22 cellular contexts compared by ENCODE assay signal in the genomic region with DNA sequence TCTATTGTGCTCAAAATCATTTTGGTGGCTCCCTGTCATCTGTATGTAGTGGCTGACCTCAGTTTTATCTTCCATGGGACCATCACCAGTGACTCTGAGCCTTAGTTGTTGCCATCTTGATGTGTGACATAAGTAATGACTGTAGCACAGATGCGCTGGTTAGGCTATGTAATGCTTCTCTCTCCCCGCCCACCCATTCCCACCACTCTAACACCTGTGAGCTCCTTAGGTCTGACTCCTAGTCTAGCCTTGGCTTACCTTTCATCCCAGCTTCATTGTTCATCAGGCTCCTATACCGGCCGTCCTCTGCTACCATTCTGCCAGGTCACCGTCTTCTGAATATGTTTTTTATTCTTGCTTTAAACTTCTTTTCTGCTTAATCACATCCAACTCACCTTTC. TPM values are rescaled to one million over a fixed set of nuclear protein-coding genes. Genes with fewer than 3 reads are reported as not detected.
DNase-seq lines count a peak whose midpoint lies in the region; ATAC-seq and TF ChIP-seq lines count a peak whose summit lies in the region.
"Had no signal": no experiment of that assay in that cellular context is flagged by ENCODE, and none has a peak within 500 bp of the region (broad histone marks: within the 10 kb centered on the region; RNA-seq: fewer than 3 reads in every experiment).

No MANE protein-coding gene starts in this region.

- no peaks in the 10 kb centered on the region for H3K27me3 ChIP-seq in H9 (ENCODE audit: insufficient read depth, low read length)
- no peaks in the 10 kb centered on the region for H3K27me3 ChIP-seq in SK-N-SH (ENCODE audit: insufficient read depth)
- H3K27me3 ChIP-seq: brain microvascular endothelial cell, ovary, transverse colon had no signal

- CTCF ChIA-PET in SK-N-SH (lab: Yijun Ruan, JAX): no interaction called here

- no peak for TF ChIP-seq EP300 in SK-N-SH (IDR thresholded peaks at IDR 0.05; ENCODE audit: borderline replicate concordance in 1 of 2, low read depth in 1 of 2, low read length in 1 of 2)

- H4K5ac ChIP-seq in H9 (ENCODE audit: insufficient read length, low read depth, low read length): no peak overlapping the region

- no peaks in the 10 kb centered on the region for H3K23me2 ChIP-seq in H9 (ENCODE audit: insufficient read length, low read depth, low read length, poor library complexity, severe bottlenecking)

- DNase-seq in H9 (no peak), SK-N-SH (no peak), epithelial cell of esophagus (ENCODE audit: low read depth) (peak; percentile 73), non-pigmented ciliary epithelial cell (ENCODE audit: low read depth) (peak; percentile 52), SW 1271 (lab: John Stamatoyannopoulos, UW) (no peak), DMS 273 (lab: John Stamatoyannopoulos, UW; ENCODE audit: unreplicated experiment) (no peak), COLO829 (ENCODE audit: low spot score) (no peak)
- DNase-seq: activated naive CD8-positive, alpha-beta T cell treated with anti-CD3 and anti-CD28 coated beads for 36 hours; brain microvascular endothelial cell; CD4-positive, alpha-beta memory T cell; cortex of kidney; DMS79; HCEC 1CT; kidney; naive thymus-derived CD4-positive, alpha-beta T cell; NCI-H1417 treated with DMSO at 0.1 percent for 48 hours; NCI-H526 treated with DMSO at 0.1 percent for 48 hours; ovary; transverse colon had no signal

- no peak overlapping the region for H2BK120ac ChIP-seq in H9 (ENCODE audit: low read depth, low read length, poor library complexity, severe bottlenecking)

- H2AK5ac ChIP-seq in H9 (ENCODE audit: insufficient read length, low read length): no peak overlapping the region

- no peaks in the 10 kb centered on the region for H3K9me2 ChIP-seq in SK-N-SH

- H2BK20ac ChIP-seq in H9 (ENCODE audit: low read depth, low read length, poor library complexity, severe bottlenecking): no peak overlapping the region

- peaks cover 49 to 50% of the 10 kb centered on the region in 2 experiments for H3K4me1 Mint-ChIP-seq in H9
- H3K4me1 Mint-ChIP-seq: CD4-positive, alpha-beta memory T cell; naive thymus-derived CD4-positive, alpha-beta T cell; stimulated activated memory B cell treated with anti-CD40 and anti-IgM and Interleukin-4, amounts not matched to agents 10 μg/mL and 1 μg/mL and 100 μg/mL, for 72 hours had no signal

- peaks cover 4% of the 10 kb centered on the region for H3K79me1 ChIP-seq in H9 (ENCODE audit: insufficient read depth, low read depth, low read length, poor library complexity, severe bottlenecking)

- no peak overlapping the region for H3K4me3 Mint-ChIP-seq in H9
- H3K4me3 Mint-ChIP-seq: activated naive CD8-positive, alpha-beta T cell treated with anti-CD3 and anti-CD28 coated beads for 36 hours; CD4-positive, alpha-beta memory T cell; naive thymus-derived CD4-positive, alpha-beta T cell; stimulated activated memory B cell treated with anti-CD40 and anti-IgM and Interleukin-4, amounts not matched to agents 10 μg/mL and 1 μg/mL and 100 μg/mL, for 72 hours had no signal

- no peak overlapping the region for H2BK12ac ChIP-seq in H9 (ENCODE audit: insufficient read length, low read depth, low read length)

- no peaks in the 10 kb centered on the region for H3K36me3 ChIP-seq in SK-N-SH (replicated peaks in 1 of 2; ENCODE audit: control insufficient read depth in 1 of 2, insufficient read depth in 2 of 2, low read length in 1 of 2)
- H3K36me3 ChIP-seq: brain microvascular endothelial cell, ovary, transverse colon had no signal

- no peak overlapping the region for H3K18ac ChIP-seq in H9 (ENCODE audit: insufficient read length, low read depth, low read length)

- POLR2A ChIA-PET in SK-N-SH (lab: Yijun Ruan, JAX): no interaction called here

- no peaks in the 10 kb centered on the region for H3K27me3 Mint-ChIP-seq in H9 (ENCODE audit: low read depth)
- H3K27me3 Mint-ChIP-seq: activated naive CD8-positive, alpha-beta T cell treated with anti-CD3 and anti-CD28 coated beads for 36 hours; stimulated activated memory B cell treated with anti-CD40 and anti-IgM and Interleukin-4, amounts not matched to agents 10 μg/mL and 1 μg/mL and 100 μg/mL, for 72 hours had no signal

- no peak overlapping the region for H3K14ac ChIP-seq in H9 (ENCODE audit: insufficient read depth, low read length)

- H4K20me1 ChIP-seq in H9 (ENCODE audit: control insufficient read depth, insufficient read depth, insufficient read length): no peaks in the 10 kb centered on the region
- H4K20me1 ChIP-seq in SK-N-SH (ENCODE audit: insufficient read depth): peaks cover 15% of the 10 kb centered on the region; the same call in 1 of the 2 replicates

- no peak overlapping the region for H2BK5ac ChIP-seq in H9 (ENCODE audit: insufficient read length, low read length)

- H4K91ac ChIP-seq in H9 (ENCODE audit: insufficient read length, low read depth, low read length): no peak overlapping the region

- H2BK15ac ChIP-seq in H9 (ENCODE audit: low read depth, low read length): no peak overlapping the region

- no peak overlapping the region for H3K4me2 ChIP-seq in H9 (ENCODE audit: insufficient read depth, insufficient read length, low read length)
- H3K4me2 ChIP-seq in SK-N-SH: peak overlapping the region; percentile 43

- H3K4me1 ChIP-seq in H9 (ENCODE audit: insufficient read depth, low read length): peaks cover 15% of the 10 kb centered on the region
- peaks cover 20 to 32% of the 10 kb centered on the region in 2 experiments for H3K4me1 ChIP-seq in SK-N-SH (ENCODE audit: control insufficient read depth in 1 of 2, insufficient read depth in 2 of 2, low read depth in 1 of 2, low read length in 1 of 2)

- H3K4me3 ChIP-seq in SK-N-SH (ENCODE audit: low read depth in 2 of 2, low read length in 1 of 2) (no peak overlapping the region), epithelial cell of esophagus (ENCODE audit: low read length) (no peak overlapping the region)
- H3K4me3 ChIP-seq: ovary, transverse colon had no signal

- H3K9ac ChIP-seq in H9 (ENCODE audit: extremely low read depth, insufficient read length, low read length) (no peak overlapping the region), SK-N-SH (no peak overlapping the region)

- TF ChIP-seq CTCF in H9 (conservative IDR thresholded peaks at IDR 0.05): no peak
- no peak for TF ChIP-seq CTCF in SK-N-SH (IDR thresholded peaks at IDR 0.05)
- TF ChIP-seq CTCF in epithelial cell of esophagus (IDR thresholded peaks at IDR 0.05; ENCODE audit: insufficient read depth, low read depth, low read length, missing control alignments): no peak

- H3K27ac ChIP-seq in H9 (ENCODE audit: insufficient read length, low read depth, low read length) (no peak overlapping the region), SK-N-SH (ENCODE audit: low read depth in 2 of 2, low read length in 1 of 2) (peak overlapping the region in 1 of 2 experiments; percentile 77; a peak in 2 of 4 replicates)
- H3K27ac ChIP-seq: ovary had no signal

- peak overlapping the region; percentile 97 for H3K23ac ChIP-seq in H9 (ENCODE audit: insufficient read length, low read depth, low read length)

- WGBS in H9 (ENCODE audit: extremely low coverage, insufficient read length, low lambda C conversion rate): no CpG with 5 or more reads among the region's 5 CpGs
- WGBS in SK-N-SH (ENCODE audit: low lambda C conversion rate): 88% methylated on average over 5 of the region's 5 CpGs

- no peaks in the 10 kb centered on the region for H3K9me3 Mint-ChIP-seq in H9
- H3K9me3 Mint-ChIP-seq: activated naive CD8-positive, alpha-beta T cell treated with anti-CD3 and anti-CD28 coated beads for 36 hours; activated T-helper 2 cell treated with anti-CD3 and anti-CD28 coated beads, Interferon-gamma antibody, Interleukin-2, Interleukin-4, amounts not matched to agents 10 μg/mL and 5 μg/mL and 100 μg/mL, durations not matched to agents 14 hours and 24 hours and 36 hours; stimulated activated memory B cell treated with anti-CD40 and anti-IgM and Interleukin-4, amounts not matched to agents 10 μg/mL and 1 μg/mL and 100 μg/mL, for 72 hours had no signal

- H2AFZ ChIP-seq in H9 (ENCODE audit: low read length) (no peak overlapping the region), SK-N-SH (ENCODE audit: low read depth) (no peak overlapping the region)

- H3K9me3 ChIP-seq in H9 (ENCODE audit: control insufficient read depth, low read depth, low read length): no peaks in the 10 kb centered on the region
- H3K9me3 ChIP-seq in SK-N-SH: no peaks in the 10 kb centered on the region
- H3K9me3 ChIP-seq: ovary, transverse colon had no signal

- H3F3A ChIP-seq in SK-N-SH (replicated peaks; ENCODE audit: insufficient read depth): peaks cover 26% of the 10 kb centered on the region

- H3T11ph ChIP-seq in H9 (ENCODE audit: low read length): no peak overlapping the region

- TF ChIP-seq RAD21 in SK-N-SH (IDR thresholded peaks at IDR 0.05; ENCODE audit: low read length): no peak

- H3K79me2 ChIP-seq in H9 (ENCODE audit: insufficient read depth, low read length): peaks cover 36% of the 10 kb centered on the region; the same call in 1 of the 2 replicates
- peaks cover 92% of the 10 kb centered on the region for H3K79me2 ChIP-seq in SK-N-SH (ENCODE audit: insufficient read depth)

- no peak overlapping the region for H3K4ac ChIP-seq in H9 (ENCODE audit: low read depth, low read length)

- ATAC-seq in HG03378 (IDR thresholded peaks at IDR 0.05; ENCODE audit: unreplicated experiment): no peak
- ATAC-seq: naive thymus-derived CD4-positive, alpha-beta T cell; stimulated activated memory B cell treated with anti-CD40 and anti-IgM and Interleukin-4, amounts not matched to agents 10 μg/mL and 1 μg/mL and 100 μg/mL, for 72 hours had no signal

- H3K27ac Mint-ChIP-seq in H9: no peak overlapping the region
- H3K27ac Mint-ChIP-seq: activated naive CD8-positive, alpha-beta T cell treated with anti-CD3 and anti-CD28 coated beads for 36 hours; activated T-helper 2 cell treated with anti-CD3 and anti-CD28 coated beads, Interferon-gamma antibody, Interleukin-2, Interleukin-4, amounts not matched to agents 10 μg/mL and 5 μg/mL and 100 μg/mL, durations not matched to agents 14 hours and 24 hours and 36 hours; CD4-positive, alpha-beta memory T cell; stimulated activated memory B cell treated with anti-CD40 and anti-IgM and Interleukin-4, amounts not matched to agents 10 μg/mL and 1 μg/mL and 100 μg/mL, for 72 hours had no signal

- no peak overlapping the region for H4K8ac ChIP-seq in H9 (replicated peaks; ENCODE audit: insufficient read length, low read depth, low read length)

- no peak overlapping the region for H3K56ac ChIP-seq in H9 (ENCODE audit: insufficient read length, low read depth, low read length)

- no peaks in the 10 kb centered on the region; a peak in 1 of 7 replicates for H3K36me3 Mint-ChIP-seq in H9 (ENCODE audit: insufficient read depth in 1 of 3, low read depth in 3 of 3)
- H3K36me3 Mint-ChIP-seq: activated naive CD8-positive, alpha-beta T cell treated with anti-CD3 and anti-CD28 coated beads for 36 hours; CD4-positive, alpha-beta memory T cell; naive thymus-derived CD4-positive, alpha-beta T cell; stimulated activated memory B cell treated with anti-CD40 and anti-IgM and Interleukin-4, amounts not matched to agents 10 μg/mL and 1 μg/mL and 100 μg/mL, for 72 hours had no signal

TF ChIP-seq in SK-N-SH, 30 proteins besides CTCF, POLR2A, EP300 and RAD21 (continues in another document):
- TF ChIP-seq RFX5 (IDR thresholded peaks at IDR 0.05; ENCODE audit: low read length) (no peak), TAF1 (IDR thresholded peaks at IDR 0.05; ENCODE audit: borderline replicate concordance, low read depth, low read length) (no peak)

RNA-seq across cellular contexts. Expression of a gene that starts 17.2 kb away (rescaled TPM):
- total RNA-seq in H9 (2021): 43.2 and 51.4 TPM in 2 replicates
- polyA plus RNA-seq in SK-N-SH (2012; rRNA removed): 20.2 and 26.5 TPM in 2 replicates
- 31.0 and 32.2 TPM in 2 replicates for polyA plus RNA-seq in SK-N-SH (2012; cell fraction: cytosol; rRNA removed)
- polyA plus RNA-seq in SK-N-SH (2012; cell fraction: nucleus; rRNA removed): 12.7 and 29.2 TPM in 2 replicates

Comparison
In these comparisons a context has a peak if more than half of its experiments do, and no peak if none do; other contexts are left out.
1. DNase-seq: peak in epithelial cell of esophagus (single experiment) and non-pigmented ciliary epithelial cell (single experiment); none in H9 (single experiment), SK-N-SH (single experiment), SW 1271 (0 of 2), DMS 273 (single experiment) and COLO829 (single experiment).